In genomic region chr15:90104551-90104950, GRCh38 we compare ENCODE assay signal across 15 cellular contexts. TPM values are rescaled to one million over a fixed set of nuclear protein-coding genes. Genes with fewer than 3 reads are reported as not detected.
A peak's percentile ranks its signal among the peaks of the same experiment; 100 is the strongest.
DNase-seq lines count a peak whose midpoint lies in the region; ATAC-seq lines count a peak whose summit lies in the region.
"Had no signal": no experiment of that assay in that cellular context is flagged by ENCODE, and none has a peak within 500 bp of the region (broad histone marks: within the 10 kb centered on the region; RNA-seq: fewer than 3 reads in every experiment).

No MANE protein-coding gene starts in this region.

- intact Hi-C loops in left colon (cut with DNase I, micrococcal nuclease), result no loop called here

- H3K36me3 ChIP-seq in rectal smooth muscle tissue (ENCODE audit: control insufficient read depth, insufficient read depth, low read length), result no peaks in the 10 kb centered on the region
- H3K36me3 ChIP-seq: HAP-1 had no signal

- DNase-seq in DMS153 (lab: John Stamatoyannopoulos, UW) (peak; percentile 18), DMS153 treated with DMSO at 0.1 percent for 48 hours (lab: John Stamatoyannopoulos, UW; ENCODE audit: unreplicated experiment) (no peak), SHP77 (lab: John Stamatoyannopoulos, UW) (peak; percentile 50 to 63), left colon (peak in 1 of 2 donors; percentile 79), ACHN (no peak)
- DNase-seq in stimulated activated CD4-positive, alpha-beta T cell treated with anti-CD3 and anti-CD28 coated beads, Interleukin-12 subunit alpha, Interleukin-12 subunit beta, amount 100 ng/mL, for 4 hours, result no peak
- DNase-seq: 8988T; activated effector memory CD4-positive, alpha-beta T cell treated with Interleukin-2 at 50 U/mL for 16 hours; C1 segment of cervical spinal cord; NCI-H2227 treated with DMSO at 0.1 percent for 48 hours; nucleus accumbens; OCI-M1 had no signal

- no peaks in the 10 kb centered on the region for H3K27me3 ChIP-seq in rectal smooth muscle tissue (ENCODE audit: control insufficient read depth, insufficient read depth, low read length)

- H3K4me3 ChIP-seq in rectal smooth muscle tissue (ENCODE audit: low read length), result no peak overlapping the region
- H3K4me3 ChIP-seq: HAP-1 had no signal

- peaks cover 41% of the 10 kb centered on the region for H3K4me1 ChIP-seq in rectal smooth muscle tissue (ENCODE audit: control insufficient read depth, insufficient read depth, low read length)

- no peak overlapping the region for H3K9ac ChIP-seq in rectal smooth muscle tissue (ENCODE audit: low read length)

- ATAC-seq in left colon (peak; percentile 9), GM19324 (IDR thresholded peaks at IDR 0.05; ENCODE audit: low FRiP score, unreplicated experiment) (no peak)

- H3K27ac ChIP-seq in rectal smooth muscle tissue (ENCODE audit: low read depth, low read length), result peak overlapping the region; percentile 87

- in situ Hi-C loops in ACHN (cut with HindIII; ENCODE audit: low pct_ligation_motif_present, low pct_unique_long_range_greater_than_20kb, low sequenced_read_pairs), result no loop called here

RNA-seq across cellular contexts. Expression of gene IDH2, which starts 2.3 kb away (rescaled TPM):
- 100 to 1,000 TPM; 110 to 185 TPM for total RNA-seq in left colon

Comparison
In these comparisons a context has a peak if more than half of its experiments do, and no peak if none do; other contexts are left out.
1. DNase-seq: peak in DMS153 (single experiment) and SHP77 (2 of 2); none in DMS153 treated with DMSO at 0.1 percent for 48 hours (single experiment), ACHN (single experiment) and stimulated activated CD4-positive, alpha-beta T cell treated with anti-CD3 and anti-CD28 coated beads, Interleukin-12 subunit alpha, Interleukin-12 subunit beta, amount 100 ng/mL, for 4 hours (single experiment).